ENCODE assay signal across 8 cellular contexts in the genomic region with DNA sequence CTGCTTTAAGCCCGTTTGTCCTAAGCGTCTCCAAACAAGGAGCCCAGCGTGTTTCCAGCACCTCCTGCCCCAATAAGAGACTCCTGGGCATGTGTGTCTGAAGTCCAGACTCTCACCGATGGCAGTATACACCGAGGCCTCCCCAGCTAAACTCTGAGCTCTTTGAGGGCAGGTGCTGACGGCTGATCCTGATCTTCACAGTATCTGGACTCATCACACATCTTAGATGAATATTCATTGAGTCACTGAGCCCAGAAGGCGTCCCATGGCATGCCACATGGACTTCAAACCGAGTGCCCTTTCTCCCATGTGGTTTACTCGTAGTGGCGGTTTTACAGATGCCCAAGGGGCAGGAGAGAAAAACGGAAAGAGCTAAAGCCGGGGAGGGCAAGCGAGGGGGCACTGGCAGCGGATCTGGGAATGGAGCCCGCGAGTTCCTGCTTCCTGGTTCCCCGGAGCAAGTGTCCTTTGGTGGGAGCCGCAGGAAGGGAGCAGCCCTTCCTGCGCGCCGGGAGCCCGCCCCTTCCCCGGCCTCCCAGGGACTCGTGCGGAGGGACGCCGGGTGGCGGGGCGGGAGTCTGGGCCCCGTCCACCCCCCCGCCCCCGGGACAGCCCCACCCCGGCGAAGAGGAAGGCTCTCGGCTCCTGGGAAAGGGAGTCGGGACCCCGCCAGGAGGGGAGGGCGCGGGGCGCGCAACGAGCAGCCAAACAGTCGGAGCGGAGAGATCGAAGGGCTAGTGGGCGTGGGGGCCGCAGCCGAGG. TPM values are rescaled to one million over a fixed set of nuclear protein-coding genes. Genes with fewer than 3 reads are reported as not detected.
DNase-seq lines count a peak whose midpoint lies in the region; FAIRE-seq and TF ChIP-seq lines count a peak whose summit lies in the region.

No MANE protein-coding gene starts in this region.

- H3K18ac ChIP-seq in mesenchymal stem cell (ENCODE audit: low read depth in 1 of 2, low read length in 2 of 2) = peak overlapping the region; percentile 71 to 85

- peak overlapping the region in 1 of 2 experiments; percentile 40 for H2BK12ac ChIP-seq in mesenchymal stem cell (ENCODE audit: low read length in 2 of 2)

- peak overlapping the region; percentile 95 for H4K8ac ChIP-seq in mesenchymal stem cell (ENCODE audit: low read length)

- 1% methylated on average over 37 of the region's 48 CpGs for WGBS in mesenchymal stem cell

- H3K4ac ChIP-seq in mesenchymal stem cell (ENCODE audit: low read depth in 1 of 2, low read length in 2 of 2) = peak overlapping the region in 1 of 2 experiments; percentile 9

- peak overlapping the region; percentile 97 for H2BK15ac ChIP-seq in mesenchymal stem cell (ENCODE audit: low read depth, poor library complexity, severe bottlenecking)

- H2AK5ac ChIP-seq in mesenchymal stem cell (ENCODE audit: low read length, severe bottlenecking) = no peak overlapping the region

- no peaks in the 10 kb centered on the region for H3K9me3 ChIP-seq in mesenchymal stem cell (ENCODE audit: control insufficient read depth, low read length)

- no peak overlapping the region for H2BK5ac ChIP-seq in mesenchymal stem cell (ENCODE audit: low read depth, low read length, poor library complexity, severe bottlenecking)

- TF ChIP-seq CTCF in HFF-Myc (IDR thresholded peaks at IDR 0.05; ENCODE audit: low read depth, low read length, missing control alignments) (no peak), dorsolateral prefrontal cortex (IDR thresholded peaks at IDR 0.05 in 54 of 56, conservative IDR thresholded peaks at IDR 0.05 in 2 of 56; ENCODE audit: low read depth in 1 of 56, partially characterized antibody in 56 of 56) (no peak)

- H3K9ac ChIP-seq in mesenchymal stem cell (ENCODE audit: low read length) = peak overlapping the region; percentile 83

- H3K79me1 ChIP-seq in mesenchymal stem cell (replicated peaks; ENCODE audit: low read length, poor library complexity, severe bottlenecking) = peaks cover 4% of the 10 kb centered on the region

- H3K14ac ChIP-seq in mesenchymal stem cell (ENCODE audit: low read length in 2 of 2) = peak overlapping the region in 1 of 2 experiments; percentile 78

- DNase-seq in COLO668 (lab: John Stamatoyannopoulos, UW; ENCODE audit: unreplicated experiment) = peak; percentile 78
- peak; percentile 56 for DNase-seq in HFF-Myc (ENCODE audit: extremely low read depth, low read depth)
- DNase-seq in RCC 7860 (ENCODE audit: low spot score) = peak; percentile 70
- DNase-seq in dorsolateral prefrontal cortex = no peak
- DNase-seq in mesenchymal stem cell = peak; percentile 79
- DNase-seq in urothelium cell line (ENCODE audit: low spot score) = peak; percentile 98
- no peak for DNase-seq in activated CD4-positive, CD25-positive, alpha-beta regulatory T cell (lab: John Stamatoyannopoulos, UW)
- no peak for DNase-seq in anterior cingulate cortex (lab: John Stamatoyannopoulos, UW)

- H3K4me3 ChIP-seq in HFF-Myc (replicated peaks; ENCODE audit: low read depth, low read length) (peak overlapping the region; percentile 75), dorsolateral prefrontal cortex (peak overlapping the region in 58 of 59 donors; percentile 16 to 74 (median 54)), mesenchymal stem cell (ENCODE audit: insufficient read depth in 1 of 2, low read depth in 1 of 2, low read length in 2 of 2) (peak overlapping the region; percentile 76 to 93)

- intact Hi-C loops in dorsolateral prefrontal cortex (cut with DNase I) = loop anchor here in 1 of 2 donors (10.0 kb wide), 1 partner anchor 534 kb away; no protein-coding TSS in a partner anchor

- peak overlapping the region; percentile 86 for H2AFZ ChIP-seq in mesenchymal stem cell (ENCODE audit: low read depth, low read length)

- H3K36me3 ChIP-seq in mesenchymal stem cell (ENCODE audit: control insufficient read depth in 1 of 2, insufficient read depth in 2 of 2, low read depth in 1 of 2, low read length in 2 of 2) = no peaks in the 10 kb centered on the region

- H3K23ac ChIP-seq in mesenchymal stem cell (ENCODE audit: low read length in 2 of 2) = peak overlapping the region in 1 of 2 experiments; percentile 2

- FAIRE-seq in RCC 7860 (lab: Jason Lieb, UNC) (no peak), urothelium cell line (lab: Jason Lieb, UNC) (peak; percentile 44)

- H3K4me2 ChIP-seq in mesenchymal stem cell (ENCODE audit: low read length, poor library complexity, severe bottlenecking) = peak overlapping the region; percentile 88

- H3K27me3 ChIP-seq in dorsolateral prefrontal cortex (peaks cover 0 to 62% (median 25%) of the 10 kb centered on the region in 45 donors), mesenchymal stem cell (ENCODE audit: control insufficient read depth in 1 of 2, insufficient read depth in 1 of 2, low read length in 2 of 2) (no peaks in the 10 kb centered on the region)

- peak overlapping the region in 8 of 59 donors; percentile 7 to 53 (median 21) for H3K27ac ChIP-seq in dorsolateral prefrontal cortex
- peak overlapping the region; percentile 86 for H3K27ac ChIP-seq in mesenchymal stem cell (ENCODE audit: low read length, poor library complexity, severe bottlenecking)

- H2BK120ac ChIP-seq in mesenchymal stem cell (ENCODE audit: low read depth, low read length) = peak overlapping the region; percentile 89

- peaks cover 24% of the 10 kb centered on the region for H3K4me1 ChIP-seq in mesenchymal stem cell (ENCODE audit: control insufficient read depth, insufficient read depth, low read depth, low read length)

- H4K91ac ChIP-seq in mesenchymal stem cell (ENCODE audit: low read length) = peak overlapping the region; percentile 68

RNA-seq across cellular contexts. Expression of gene TEAD4, which starts 0.6 kb away (rescaled TPM):
- total RNA-seq in dorsolateral prefrontal cortex = 10 to 100 TPM in 5 of 120 experiments, 1 to 10 TPM in 115; 1.3 to 14.5 (median 3.9) TPM
- polyA plus RNA-seq in mesenchymal stem cell (2013, experiment 1 of 2) = 16.1 TPM
- 16.1 TPM for polyA plus RNA-seq in mesenchymal stem cell (2013, experiment 2 of 2)

Comparison
In these comparisons a context has a peak if more than half of its experiments do, and no peak if none do; other contexts are left out.
1. DNase-seq: peak in COLO668 (single experiment), HFF-Myc (single experiment), RCC 7860 (single experiment), mesenchymal stem cell (single experiment) and urothelium cell line (single experiment); none in dorsolateral prefrontal cortex (0 of 10), activated CD4-positive, CD25-positive, alpha-beta regulatory T cell (0 of 4) and anterior cingulate cortex (0 of 58).
2. Peak in every context shown above with its lines, with median percentiles within 50 percentile points of each other: H3K4me3 ChIP-seq.